12 cellular contexts compared by ENCODE assay signal in genomic region chr1:182301026-182301436, GRCh38.
DNase-seq lines count a peak whose midpoint lies in the region; ATAC-seq and TF ChIP-seq lines count a peak whose summit lies in the region.
"Had no signal": no experiment of that assay in that cellular context is flagged by ENCODE, and none has a peak within 500 bp of the region (broad histone marks: within the 10 kb centered on the region; RNA-seq: fewer than 3 reads in every experiment).

No MANE protein-coding gene starts in this region.

- WGBS in H9 (ENCODE audit: extremely low coverage, insufficient read length, low lambda C conversion rate): no CpG with 5 or more reads among the region's 8 CpGs

- no peak overlapping the region for H3K4me2 ChIP-seq in H9 (ENCODE audit: insufficient read depth, insufficient read length, low read length)
- H3K4me2 ChIP-seq: SK-N-SH had no signal

- H3K4ac ChIP-seq in H9 (ENCODE audit: low read depth, low read length): no peak overlapping the region

- no peak overlapping the region for H3K18ac ChIP-seq in H9 (ENCODE audit: insufficient read length, low read depth, low read length)

- H3K4me3 ChIP-seq in BE2C (ENCODE audit: low read depth, low read length): no peak overlapping the region
- H3K4me3 ChIP-seq: colonic mucosa, esophagus squamous epithelium, lung had no signal

- no peak overlapping the region for H2AK5ac ChIP-seq in H9 (ENCODE audit: insufficient read length, low read length)

- no peak overlapping the region for H3K4me3 Mint-ChIP-seq in activated CD8-positive, alpha-beta memory T cell treated with anti-CD3 and anti-CD28 coated beads, Interleukin-2, amount 10 ng/mL, durations not matched to agents 7 days and 5 days
- H3K4me3 Mint-ChIP-seq in activated naive CD8-positive, alpha-beta T cell treated with anti-CD3 and anti-CD28 coated beads for 36 hours: no peak overlapping the region
- H3K4me3 Mint-ChIP-seq in naive thymus-derived CD8-positive, alpha-beta T cell: no peak overlapping the region
- H3K4me3 Mint-ChIP-seq in H9: no peak overlapping the region

- H3K14ac ChIP-seq in H9 (ENCODE audit: insufficient read depth, low read length): no peak overlapping the region

- no peaks in the 10 kb centered on the region for H3K79me2 ChIP-seq in H9 (ENCODE audit: insufficient read depth, low read length)

- H4K5ac ChIP-seq in H9 (ENCODE audit: insufficient read length, low read depth, low read length): no peak overlapping the region

- no peak overlapping the region for H2BK12ac ChIP-seq in H9 (ENCODE audit: insufficient read length, low read depth, low read length)

- no peaks in the 10 kb centered on the region for H3K27me3 ChIP-seq in H9 (ENCODE audit: insufficient read depth, low read length)
- H3K27me3 ChIP-seq in BE2C: no peaks in the 10 kb centered on the region
- H3K27me3 ChIP-seq: colonic mucosa, esophagus squamous epithelium had no signal

- H3K56ac ChIP-seq in H9 (ENCODE audit: insufficient read length, low read depth, low read length): no peak overlapping the region

- H2BK20ac ChIP-seq in H9 (ENCODE audit: low read depth, low read length, poor library complexity, severe bottlenecking): no peak overlapping the region

- H2BK120ac ChIP-seq in H9 (ENCODE audit: low read depth, low read length, poor library complexity, severe bottlenecking): no peak overlapping the region

- H3K27me3 Mint-ChIP-seq in activated CD8-positive, alpha-beta memory T cell treated with anti-CD3 and anti-CD28 coated beads, Interleukin-2, amount 10 ng/mL, durations not matched to agents 7 days and 5 days: no peaks in the 10 kb centered on the region
- no peaks in the 10 kb centered on the region for H3K27me3 Mint-ChIP-seq in activated naive CD8-positive, alpha-beta T cell treated with anti-CD3 and anti-CD28 coated beads for 36 hours
- no peaks in the 10 kb centered on the region for H3K27me3 Mint-ChIP-seq in naive thymus-derived CD8-positive, alpha-beta T cell
- no peaks in the 10 kb centered on the region for H3K27me3 Mint-ChIP-seq in H9 (ENCODE audit: low read depth)

- no peaks in the 10 kb centered on the region for H3K23me2 ChIP-seq in H9 (ENCODE audit: insufficient read length, low read depth, low read length, poor library complexity, severe bottlenecking)

- POLR2A ChIA-PET in naive thymus-derived CD8-positive, alpha-beta T cell (lab: Charles Lee): interaction anchor here (0.6 kb wide), 1 partner anchor 292 kb away, joined by 4 read pairs; no protein-coding TSS in a partner anchor

- no peaks in the 10 kb centered on the region for H3K36me3 Mint-ChIP-seq in activated CD8-positive, alpha-beta memory T cell treated with anti-CD3 and anti-CD28 coated beads, Interleukin-2, amount 10 ng/mL, durations not matched to agents 7 days and 5 days
- H3K36me3 Mint-ChIP-seq in activated naive CD8-positive, alpha-beta T cell treated with anti-CD3 and anti-CD28 coated beads for 36 hours: no peaks in the 10 kb centered on the region
- H3K36me3 Mint-ChIP-seq in naive thymus-derived CD8-positive, alpha-beta T cell: no peaks in the 10 kb centered on the region
- 0 out of 7 replicates have a peak, but pooled peaks cover 0 to 4% (median 0%) of the 10 kb centered on the region in 3 experiments for H3K36me3 Mint-ChIP-seq in H9 (ENCODE audit: insufficient read depth in 1 of 3, low read depth in 3 of 3)

- no peak overlapping the region for H4K91ac ChIP-seq in H9 (ENCODE audit: insufficient read length, low read depth, low read length)

- no peaks in the 10 kb centered on the region for H3K4me1 ChIP-seq in H9 (ENCODE audit: insufficient read depth, low read length)
- no peaks in the 10 kb centered on the region for H3K4me1 ChIP-seq in BE2C

- H3K27ac ChIP-seq in H9 (ENCODE audit: insufficient read length, low read depth, low read length): no peak overlapping the region
- H3K27ac ChIP-seq: colonic mucosa had no signal

- no peak overlapping the region for H2AFZ ChIP-seq in H9 (ENCODE audit: low read length)

- peak; percentile 60 for DNase-seq in activated CD8-positive, alpha-beta memory T cell treated with anti-CD3 and anti-CD28 coated beads, Interleukin-2, amount 10 ng/mL, durations not matched to agents 7 days and 5 days
- DNase-seq in activated CD8-positive, alpha-beta memory T cell treated with anti-CD3 and anti-CD28 coated beads, Interleukin-2, amount 50 U/mL, for 48 hours: no peak
- DNase-seq in activated naive CD8-positive, alpha-beta T cell treated with anti-CD3 and anti-CD28 coated beads for 36 hours: no peak
- peak in 4 of 10 donors; percentile 2 to 53 (median 46) for DNase-seq in naive thymus-derived CD8-positive, alpha-beta T cell
- no peak for DNase-seq in H9
- no peak for DNase-seq in BE2C
- DNase-seq: esophagus squamous epithelium, SK-N-SH had no signal

- peak; percentile 81 for ATAC-seq in activated CD8-positive, alpha-beta memory T cell treated with anti-CD3 and anti-CD28 coated beads, Interleukin-2, amount 10 ng/mL, durations not matched to agents 7 days and 5 days
- ATAC-seq in GM18867 (IDR thresholded peaks at IDR 0.05; ENCODE audit: unreplicated experiment): peak; percentile 64
- ATAC-seq in naive thymus-derived CD8-positive, alpha-beta T cell: peak; percentile 80 to 85
- no peak for ATAC-seq in HG02884 (IDR thresholded peaks at IDR 0.05; ENCODE audit: unreplicated experiment)

- H3K9me3 Mint-ChIP-seq in activated CD8-positive, alpha-beta memory T cell treated with anti-CD3 and anti-CD28 coated beads, Interleukin-2, amount 10 ng/mL, durations not matched to agents 7 days and 5 days (ENCODE audit: low read depth): no peaks in the 10 kb centered on the region
- H3K9me3 Mint-ChIP-seq in activated naive CD8-positive, alpha-beta T cell treated with anti-CD3 and anti-CD28 coated beads for 36 hours: no peaks in the 10 kb centered on the region
- peaks cover 0 to 3% (median 0%) of the 10 kb centered on the region in 9 donors for H3K9me3 Mint-ChIP-seq in naive thymus-derived CD8-positive, alpha-beta T cell
- H3K9me3 Mint-ChIP-seq in H9: peaks cover 0 to 4% of the 10 kb centered on the region in 2 experiments; a peak in 3 of 5 replicates

- H2BK15ac ChIP-seq in H9 (ENCODE audit: low read depth, low read length): no peak overlapping the region

- peak overlapping the region; percentile 71 for H3K27ac Mint-ChIP-seq in activated CD8-positive, alpha-beta memory T cell treated with anti-CD3 and anti-CD28 coated beads, Interleukin-2, amount 10 ng/mL, durations not matched to agents 7 days and 5 days
- peak overlapping the region; percentile 70 for H3K27ac Mint-ChIP-seq in activated naive CD8-positive, alpha-beta T cell treated with anti-CD3 and anti-CD28 coated beads for 36 hours
- H3K27ac Mint-ChIP-seq in naive thymus-derived CD8-positive, alpha-beta T cell: peak overlapping the region; percentile 26 to 94 (median 82)
- no peak overlapping the region for H3K27ac Mint-ChIP-seq in H9

- no peak overlapping the region for H2BK5ac ChIP-seq in H9 (ENCODE audit: insufficient read length, low read length)

- CTCF ChIA-PET in activated CD8-positive, alpha-beta memory T cell treated with anti-CD3 and anti-CD28 coated beads, Interleukin-2, amount 10 ng/mL, durations not matched to agents 7 days and 5 days (lab: Charles Lee): interaction anchor here (1.5 kb wide), 1 partner anchor 158 kb away, joined by 4 read pairs; no protein-coding TSS in a partner anchor

- no peak overlapping the region for H4K8ac ChIP-seq in H9 (replicated peaks; ENCODE audit: insufficient read length, low read depth, low read length)

- no peak for TF ChIP-seq CTCF in H9 (conservative IDR thresholded peaks at IDR 0.05)
- TF ChIP-seq CTCF in BE2C (IDR thresholded peaks at IDR 0.05; ENCODE audit: low read depth, low read length): no peak

- no peaks in the 10 kb centered on the region for H3K79me1 ChIP-seq in H9 (ENCODE audit: insufficient read depth, low read depth, low read length, poor library complexity, severe bottlenecking)

- H3K9ac ChIP-seq in H9 (ENCODE audit: extremely low read depth, insufficient read length, low read length): no peak overlapping the region
- H3K9ac ChIP-seq: SK-N-SH had no signal

- no peaks in the 10 kb centered on the region for H3K9me3 ChIP-seq in H9 (ENCODE audit: control insufficient read depth, low read depth, low read length)
- H3K9me3 ChIP-seq in BE2C: no peaks in the 10 kb centered on the region
- H3K9me3 ChIP-seq: colonic mucosa, esophagus squamous epithelium, SK-N-SH had no signal

- H3T11ph ChIP-seq in H9 (ENCODE audit: low read length): no peak overlapping the region

- peaks cover 33% of the 10 kb centered on the region for H3K4me1 Mint-ChIP-seq in activated CD8-positive, alpha-beta memory T cell treated with anti-CD3 and anti-CD28 coated beads, Interleukin-2, amount 10 ng/mL, durations not matched to agents 7 days and 5 days
- peaks cover 24% of the 10 kb centered on the region for H3K4me1 Mint-ChIP-seq in activated naive CD8-positive, alpha-beta T cell treated with anti-CD3 and anti-CD28 coated beads for 36 hours
- peaks cover 13 to 30% (median 27%) of the 10 kb centered on the region in 4 donors for H3K4me1 Mint-ChIP-seq in naive thymus-derived CD8-positive, alpha-beta T cell
- H3K4me1 Mint-ChIP-seq in H9: peaks cover 14 to 22% of the 10 kb centered on the region in 2 experiments

- no peaks in the 10 kb centered on the region for H4K20me1 ChIP-seq in H9 (ENCODE audit: control insufficient read depth, insufficient read depth, insufficient read length)

- no peaks in the 10 kb centered on the region for H3K36me3 ChIP-seq in BE2C
- H3K36me3 ChIP-seq: colonic mucosa, esophagus squamous epithelium had no signal

- no peak overlapping the region for H3K23ac ChIP-seq in H9 (ENCODE audit: insufficient read length, low read depth, low read length)

Comparison
In these comparisons a context has a peak if more than half of its experiments do, and no peak if none do; other contexts are left out.
1. H3K27ac Mint-ChIP-seq: peak in activated CD8-positive, alpha-beta memory T cell treated with anti-CD3 and anti-CD28 coated beads, Interleukin-2, amount 10 ng/mL, durations not matched to agents 7 days and 5 days (single experiment), activated naive CD8-positive, alpha-beta T cell treated with anti-CD3 and anti-CD28 coated beads for 36 hours (single experiment) and naive thymus-derived CD8-positive, alpha-beta T cell (10 of 10); none in H9 (0 of 3).